Comparison of ENCODE assay signal across 21 cellular contexts in genomic region chr2:84875213-84875560, GRCh38. TPM values are rescaled to one million over a fixed set of nuclear protein-coding genes. Genes with fewer than 3 reads are reported as not detected.
DNase-seq lines count a peak whose midpoint lies in the region; ATAC-seq and TF ChIP-seq lines count a peak whose summit lies in the region.
"Had no signal": no experiment of that assay in that cellular context is flagged by ENCODE, and none has a peak within 500 bp of the region (broad histone marks: within the 10 kb centered on the region; RNA-seq: fewer than 3 reads in every experiment).

No MANE protein-coding gene starts in this region.

- POLR2A ChIA-PET in activated naive CD8-positive, alpha-beta T cell treated with anti-CD3 and anti-CD28 coated beads, Interleukin-2, amount 10 ng/mL, durations not matched to agents 7 days and 5 days (lab: Charles Lee): interaction anchor here (1.2 to 3.5 kb wide), 3 partner anchors 13 to 64 kb away, joined by 4 to 15 read pairs (median 5); partner anchors contain the start of gene TMSB10

- H3K27me3 ChIP-seq in sigmoid colon: peaks cover 2 to 19% (median 11%) of the 10 kb centered on the region in 3 donors
- H3K27me3 ChIP-seq: ascending aorta, MG63 had no signal

- no peak for TF ChIP-seq CTCF in HFFc6 (IDR thresholded peaks at IDR 0.05)
- no peak for TF ChIP-seq CTCF in sigmoid colon (IDR thresholded peaks at IDR 0.05)

- WGBS in sigmoid colon, 2 donors: 72 to 80% methylated on average over 4 of the region's 4 CpGs

- H3K9me3 Mint-ChIP-seq in activated T-cell treated with anti-CD3 and anti-CD28 coated beads, Interleukin-2, amount 50 U/mL, for 24 hours: no peaks in the 10 kb centered on the region
- no peaks in the 10 kb centered on the region for H3K9me3 Mint-ChIP-seq in HFFc6
- no peaks in the 10 kb centered on the region for H3K9me3 Mint-ChIP-seq in activated naive CD8-positive, alpha-beta T cell treated with anti-CD3 and anti-CD28 coated beads, Interleukin-2, amount 10 ng/mL, durations not matched to agents 7 days and 5 days
- H3K9me3 Mint-ChIP-seq: GM23338, naive B cell had no signal

- no peak for TF ChIP-seq POLR2A in sigmoid colon (IDR thresholded peaks at IDR 0.05)

- peaks cover 86% of the 10 kb centered on the region for H3K4me1 Mint-ChIP-seq in activated T-cell treated with anti-CD3 and anti-CD28 coated beads, Interleukin-2, amount 50 U/mL, for 24 hours (ENCODE audit: low read depth)
- H3K4me1 Mint-ChIP-seq in HFFc6 (ENCODE audit: low read depth): peaks cover 33% of the 10 kb centered on the region
- peaks cover 71% of the 10 kb centered on the region for H3K4me1 Mint-ChIP-seq in activated naive CD8-positive, alpha-beta T cell treated with anti-CD3 and anti-CD28 coated beads, Interleukin-2, amount 10 ng/mL, durations not matched to agents 7 days and 5 days

- no peak for DNase-seq in activated T-cell treated with anti-CD3 and anti-CD28 coated beads, Interleukin-2, amount 50 U/mL, for 24 hours
- DNase-seq in activated T-cell treated with anti-CD3 and anti-CD28 coated beads, Interleukin-2, amount 50 U/mL, for 1 hour: no peak
- DNase-seq in HFFc6 (no peak), sigmoid colon (peak; percentile 33), NCI-H748 treated with DMSO at 0.1 percent for 48 hours (lab: John Stamatoyannopoulos, UW) (no peak), NCI-H2029 (lab: John Stamatoyannopoulos, UW) (no peak)
- no peak for DNase-seq in activated naive CD8-positive, alpha-beta T cell treated with anti-CD3 and anti-CD28 coated beads, Interleukin-2, amount 10 ng/mL, durations not matched to agents 7 days and 5 days
- DNase-seq: effector CD8-positive, alpha-beta T cell; left colon; MG63; naive B cell; NCI-H1436; NCI-H2171 treated with DMSO at 0.1 percent for 48 hours; NCI-H526 treated with DMSO at 0.1 percent for 48 hours; tibial artery had no signal

- H3K4me3 ChIP-seq in sigmoid colon: no peak overlapping the region
- H3K4me3 ChIP-seq: ascending aorta, GM23338, MG63, tibial artery had no signal

- peaks cover 0 to 9% (median 8%) of the 10 kb centered on the region in 4 donors for H3K4me1 ChIP-seq in sigmoid colon
- H3K4me1 ChIP-seq: parathyroid adenoma had no signal

- H3K9me3 ChIP-seq in sigmoid colon: no peaks in the 10 kb centered on the region
- H3K9me3 ChIP-seq: ascending aorta, MG63, tibial artery had no signal

- H3K4me3 Mint-ChIP-seq in activated T-cell treated with anti-CD3 and anti-CD28 coated beads, Interleukin-2, amount 50 U/mL, for 24 hours: peak overlapping the region; percentile 25
- H3K4me3 Mint-ChIP-seq in HFFc6: no peak overlapping the region
- peak overlapping the region; percentile 74 for H3K4me3 Mint-ChIP-seq in activated naive CD8-positive, alpha-beta T cell treated with anti-CD3 and anti-CD28 coated beads, Interleukin-2, amount 10 ng/mL, durations not matched to agents 7 days and 5 days
- H3K4me3 Mint-ChIP-seq: CD14-positive monocyte, GM23338, naive B cell had no signal

- ATAC-seq in activated naive CD8-positive, alpha-beta T cell treated with anti-CD3 and anti-CD28 coated beads, Interleukin-2, amount 10 ng/mL, durations not matched to agents 7 days and 5 days (ENCODE audit: low read depth): no peak
- no peak for ATAC-seq in GM19452 (IDR thresholded peaks at IDR 0.05; ENCODE audit: unreplicated experiment)
- ATAC-seq: GM23338, left colon had no signal

- H3K27ac Mint-ChIP-seq in activated T-cell treated with anti-CD3 and anti-CD28 coated beads, Interleukin-2, amount 50 U/mL, for 24 hours: peak overlapping the region; percentile 96
- peak overlapping the region; percentile 7; the same call in 1 of the 2 replicates for H3K27ac Mint-ChIP-seq in HFFc6
- H3K27ac Mint-ChIP-seq in activated naive CD8-positive, alpha-beta T cell treated with anti-CD3 and anti-CD28 coated beads, Interleukin-2, amount 10 ng/mL, durations not matched to agents 7 days and 5 days: peak overlapping the region; percentile 95
- H3K27ac Mint-ChIP-seq: GM23338 had no signal

- intact Hi-C loops in sigmoid colon (cut with DNase I): no loop called here

- H3K36me3 ChIP-seq in sigmoid colon: no peaks in the 10 kb centered on the region
- H3K36me3 ChIP-seq: ascending aorta, MG63, tibial artery had no signal

- no peak overlapping the region for H3K27ac ChIP-seq in sigmoid colon
- H3K27ac ChIP-seq: ascending aorta, parathyroid adenoma, RWPE1, tibial artery had no signal

- TF ChIP-seq EP300 in sigmoid colon (IDR thresholded peaks at IDR 0.05): no peak

- H3K27me3 Mint-ChIP-seq in activated T-cell treated with anti-CD3 and anti-CD28 coated beads, Interleukin-2, amount 50 U/mL, for 24 hours: no peaks in the 10 kb centered on the region
- H3K27me3 Mint-ChIP-seq in HFFc6 (ENCODE audit: insufficient read depth): peaks cover 7% of the 10 kb centered on the region
- no peaks in the 10 kb centered on the region for H3K27me3 Mint-ChIP-seq in activated naive CD8-positive, alpha-beta T cell treated with anti-CD3 and anti-CD28 coated beads, Interleukin-2, amount 10 ng/mL, durations not matched to agents 7 days and 5 days
- H3K27me3 Mint-ChIP-seq: naive B cell had no signal

- H3K36me3 Mint-ChIP-seq in activated T-cell treated with anti-CD3 and anti-CD28 coated beads, Interleukin-2, amount 50 U/mL, for 24 hours (ENCODE audit: low read depth): peaks cover 57% of the 10 kb centered on the region
- peaks cover 5% of the 10 kb centered on the region; the same call in 1 of the 2 replicates for H3K36me3 Mint-ChIP-seq in HFFc6 (ENCODE audit: low read depth)
- H3K36me3 Mint-ChIP-seq in activated naive CD8-positive, alpha-beta T cell treated with anti-CD3 and anti-CD28 coated beads, Interleukin-2, amount 10 ng/mL, durations not matched to agents 7 days and 5 days: peaks cover 45% of the 10 kb centered on the region

RNA-seq across cellular contexts. Expression of gene TRABD2A, which starts 5.7 kb away (rescaled TPM):
- 10 to 100 TPM; 13.5 to 46.2 (median 41.9) TPM for total RNA-seq in HFFc6 (2021; fragmentation: NEBNext Ultra II Directional; extraction: Animal tissue kit (Norgen Biotek cat#: 25700))
- total RNA-seq in activated naive CD8-positive, alpha-beta T cell treated with anti-CD3 and anti-CD28 coated beads, Interleukin-2, amount 10 ng/mL, durations not matched to agents 7 days and 5 days: 10 to 100 TPM; 81.1 to 85.5 TPM
- total RNA-seq in sigmoid colon: 1 to 10 TPM in 1 of 4 donors, under 1 TPM in 3; 0.16 to 3.6 (median 0.65) TPM
- 10 to 100 TPM; 16.8 to 46.4 (median 25.4) TPM for polyA plus RNA-seq in sigmoid colon

RNA-seq across cellular contexts. Expression of gene TMSB10, which starts 30.3 kb away (rescaled TPM):
- 1,000 to 10,000 TPM; 3,909 to 6,151 (median 5,325) TPM for total RNA-seq in HFFc6 (2021; fragmentation: NEBNext Ultra II Directional; extraction: Animal tissue kit (Norgen Biotek cat#: 25700))
- 1,000 to 10,000 TPM; 4,217 to 4,653 TPM for total RNA-seq in activated naive CD8-positive, alpha-beta T cell treated with anti-CD3 and anti-CD28 coated beads, Interleukin-2, amount 10 ng/mL, durations not matched to agents 7 days and 5 days
- 1,000 to 10,000 TPM; 1,887 to 2,459 (median 2,033) TPM for total RNA-seq in sigmoid colon
- polyA plus RNA-seq in sigmoid colon: 1,000 to 10,000 TPM; 3,723 to 4,314 (median 4,173) TPM

Comparison
In these comparisons a context has a peak if more than half of its experiments do, and no peak if none do; other contexts are left out.
1. H3K27ac Mint-ChIP-seq: peak in every context shown above with its lines; median percentile 96 in activated T-cell treated with anti-CD3 and anti-CD28 coated beads, Interleukin-2, amount 50 U/mL, for 24 hours; 95 in activated naive CD8-positive, alpha-beta T cell treated with anti-CD3 and anti-CD28 coated beads, Interleukin-2, amount 10 ng/mL, durations not matched to agents 7 days and 5 days; 7 in HFFc6.